ENCODE assay signal across 1 cellular context in genomic region chr20:324177-325042, GRCh38.
TF ChIP-seq lines count a peak whose summit lies in the region.

No MANE protein-coding gene starts in this region.

TF ChIP-seq in WTC11, 78 proteins besides CTCF, POLR2A, EP300 and RAD21 (continued from another document and continues in another):
- TF ChIP-seq E2F1 (CRISPR knock-in tag; IDR thresholded peaks at IDR 0.05) (0 out of 2 replicates have a peak, but pooled peaks have one; percentile 54), ZNF317 (CRISPR knock-in tag; IDR thresholded peaks at IDR 0.05; ENCODE audit: borderline replicate concordance, low read depth) (0 out of 2 replicates have a peak, but pooled peaks have one; percentile 45), SP1 (CRISPR knock-in tag; conservative IDR thresholded peaks at IDR 0.05) (peak; percentile 99), ZNF396 (CRISPR knock-in tag; IDR thresholded peaks at IDR 0.05; ENCODE audit: borderline replicate concordance) (no peak), IRF2 (CRISPR knock-in tag; IDR thresholded peaks at IDR 0.05; ENCODE audit: borderline replicate concordance, low read depth) (no peak), MXD4 (CRISPR knock-in tag; IDR thresholded peaks at IDR 0.05; ENCODE audit: borderline replicate concordance) (no peak), ZNF263 (CRISPR knock-in tag; IDR thresholded peaks at IDR 0.05; ENCODE audit: low read depth) (no peak; the same call in 1 of the 2 replicates), MYBL2 (CRISPR knock-in tag; IDR thresholded peaks at IDR 0.05) (peak; percentile 94), ZNF671 (CRISPR knock-in tag; IDR thresholded peaks at IDR 0.05) (no peak), PRRX2 (CRISPR knock-in tag; IDR thresholded peaks at IDR 0.05) (no peak), E2F5 (CRISPR knock-in tag; IDR thresholded peaks at IDR 0.05) (peak; percentile 93), ZNF425 (CRISPR knock-in tag; conservative IDR thresholded peaks at IDR 0.05) (no peak), NFE2L1 (CRISPR knock-in tag; IDR thresholded peaks at IDR 0.05) (peak; percentile 91), NFATC4 (CRISPR knock-in tag; IDR thresholded peaks at IDR 0.05) (no peak), OVOL2 (CRISPR knock-in tag; IDR thresholded peaks at IDR 0.05; ENCODE audit: borderline replicate concordance) (no peak), ARID4B (CRISPR knock-in tag; IDR thresholded peaks at IDR 0.05; ENCODE audit: borderline replicate concordance) (peak; percentile 95; the same call in 1 of the 2 replicates), USF2 (CRISPR knock-in tag; IDR thresholded peaks at IDR 0.05) (peak; percentile 86), EMX1 (CRISPR knock-in tag; IDR thresholded peaks at IDR 0.05) (no peak), ZNF232 (CRISPR knock-in tag; IDR thresholded peaks at IDR 0.05) (peak; percentile 84; the same call in 1 of the 2 replicates), ZNF138 (CRISPR knock-in tag; conservative IDR thresholded peaks at IDR 0.05) (0 out of 2 replicates have a peak, but pooled peaks have one; percentile 36), HMGA2 (CRISPR knock-in tag; IDR thresholded peaks at IDR 0.05) (no peak), TCF7 (CRISPR knock-in tag; IDR thresholded peaks at IDR 0.05; ENCODE audit: low read depth) (peak; percentile 84; the same call in 1 of the 2 replicates), TP53 (CRISPR knock-in tag; IDR thresholded peaks at IDR 0.05) (no peak), SOX15 (CRISPR knock-in tag; IDR thresholded peaks at IDR 0.05) (no peak), FOXK1 (CRISPR knock-in tag; IDR thresholded peaks at IDR 0.05) (peak; percentile 95), CBFB (CRISPR knock-in tag; IDR thresholded peaks at IDR 0.05; ENCODE audit: low read depth) (no peak), RELA (CRISPR knock-in tag; IDR thresholded peaks at IDR 0.05; ENCODE audit: borderline replicate concordance) (no peak), TEAD4 (CRISPR knock-in tag; IDR thresholded peaks at IDR 0.05) (peak; percentile 55; the same call in 1 of the 2 replicates), CDX4 (CRISPR knock-in tag; IDR thresholded peaks at IDR 0.05; ENCODE audit: borderline replicate concordance) (no peak), CREM (CRISPR knock-in tag; IDR thresholded peaks at IDR 0.05) (peak; percentile 81; the same call in 1 of the 2 replicates)
- TF ChIP-seq, protein P1, sequence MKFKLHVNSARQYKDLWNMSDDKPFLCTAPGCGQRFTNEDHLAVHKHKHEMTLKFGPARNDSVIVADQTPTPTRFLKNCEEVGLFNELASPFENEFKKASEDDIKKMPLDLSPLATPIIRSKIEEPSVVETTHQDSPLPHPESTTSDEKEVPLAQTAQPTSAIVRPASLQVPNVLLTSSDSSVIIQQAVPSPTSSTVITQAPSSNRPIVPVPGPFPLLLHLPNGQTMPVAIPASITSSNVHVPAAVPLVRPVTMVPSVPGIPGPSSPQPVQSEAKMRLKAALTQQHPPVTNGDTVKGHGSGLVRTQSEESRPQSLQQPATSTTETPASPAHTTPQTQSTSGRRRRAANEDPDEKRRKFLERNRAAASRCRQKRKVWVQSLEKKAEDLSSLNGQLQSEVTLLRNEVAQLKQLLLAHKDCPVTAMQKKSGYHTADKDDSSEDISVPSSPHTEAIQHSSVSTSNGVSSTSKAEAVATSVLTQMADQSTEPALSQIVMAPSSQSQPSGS (CRISPR knock-in tag; IDR thresholded peaks at IDR 0.05; ENCODE audit: borderline replicate concordance, low read depth), result 0 out of 2 replicates have a peak, but pooled peaks have one; percentile 47
- TF ChIP-seq, protein P2, sequence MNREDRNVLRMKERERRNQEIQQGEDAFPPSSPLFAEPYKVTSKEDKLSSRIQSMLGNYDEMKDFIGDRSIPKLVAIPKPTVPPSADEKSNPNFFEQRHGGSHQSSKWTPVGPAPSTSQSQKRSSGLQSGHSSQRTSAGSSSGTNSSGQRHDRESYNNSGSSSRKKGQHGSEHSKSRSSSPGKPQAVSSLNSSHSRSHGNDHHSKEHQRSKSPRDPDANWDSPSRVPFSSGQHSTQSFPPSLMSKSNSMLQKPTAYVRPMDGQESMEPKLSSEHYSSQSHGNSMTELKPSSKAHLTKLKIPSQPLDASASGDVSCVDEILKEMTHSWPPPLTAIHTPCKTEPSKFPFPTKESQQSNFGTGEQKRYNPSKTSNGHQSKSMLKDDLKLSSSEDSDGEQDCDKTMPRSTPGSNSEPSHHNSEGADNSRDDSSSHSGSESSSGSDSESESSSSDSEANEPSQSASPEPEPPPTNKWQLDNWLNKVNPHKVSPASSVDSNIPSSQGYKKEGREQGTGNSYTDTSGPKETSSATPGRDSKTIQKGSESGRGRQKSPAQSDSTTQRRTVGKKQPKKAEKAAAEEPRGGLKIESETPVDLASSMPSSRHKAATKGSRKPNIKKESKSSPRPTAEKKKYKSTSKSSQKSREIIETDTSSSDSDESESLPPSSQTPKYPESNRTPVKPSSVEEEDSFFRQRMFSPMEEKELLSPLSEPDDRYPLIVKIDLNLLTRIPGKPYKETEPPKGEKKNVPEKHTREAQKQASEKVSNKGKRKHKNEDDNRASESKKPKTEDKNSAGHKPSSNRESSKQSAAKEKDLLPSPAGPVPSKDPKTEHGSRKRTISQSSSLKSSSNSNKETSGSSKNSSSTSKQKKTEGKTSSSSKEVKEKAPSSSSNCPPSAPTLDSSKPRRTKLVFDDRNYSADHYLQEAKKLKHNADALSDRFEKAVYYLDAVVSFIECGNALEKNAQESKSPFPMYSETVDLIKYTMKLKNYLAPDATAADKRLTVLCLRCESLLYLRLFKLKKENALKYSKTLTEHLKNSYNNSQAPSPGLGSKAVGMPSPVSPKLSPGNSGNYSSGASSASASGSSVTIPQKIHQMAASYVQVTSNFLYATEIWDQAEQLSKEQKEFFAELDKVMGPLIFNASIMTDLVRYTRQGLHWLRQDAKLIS (CRISPR knock-in tag; IDR thresholded peaks at IDR 0.05; ENCODE audit: borderline replicate concordance), result no peak
- TF ChIP-seq, protein P3, sequence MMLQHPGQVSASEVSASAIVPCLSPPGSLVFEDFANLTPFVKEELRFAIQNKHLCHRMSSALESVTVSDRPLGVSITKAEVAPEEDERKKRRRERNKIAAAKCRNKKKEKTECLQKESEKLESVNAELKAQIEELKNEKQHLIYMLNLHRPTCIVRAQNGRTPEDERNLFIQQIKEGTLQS (CRISPR knock-in tag; conservative IDR thresholded peaks at IDR 0.05), result no peak
- TF ChIP-seq, protein P4, sequence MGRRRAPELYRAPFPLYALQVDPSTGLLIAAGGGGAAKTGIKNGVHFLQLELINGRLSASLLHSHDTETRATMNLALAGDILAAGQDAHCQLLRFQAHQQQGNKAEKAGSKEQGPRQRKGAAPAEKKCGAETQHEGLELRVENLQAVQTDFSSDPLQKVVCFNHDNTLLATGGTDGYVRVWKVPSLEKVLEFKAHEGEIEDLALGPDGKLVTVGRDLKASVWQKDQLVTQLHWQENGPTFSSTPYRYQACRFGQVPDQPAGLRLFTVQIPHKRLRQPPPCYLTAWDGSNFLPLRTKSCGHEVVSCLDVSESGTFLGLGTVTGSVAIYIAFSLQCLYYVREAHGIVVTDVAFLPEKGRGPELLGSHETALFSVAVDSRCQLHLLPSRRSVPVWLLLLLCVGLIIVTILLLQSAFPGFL (CRISPR knock-in tag; IDR thresholded peaks at IDR 0.05; ENCODE audit: borderline replicate concordance), result peak; percentile 82; the same call in 1 of the 2 replicates
- TF ChIP-seq, protein P5, sequence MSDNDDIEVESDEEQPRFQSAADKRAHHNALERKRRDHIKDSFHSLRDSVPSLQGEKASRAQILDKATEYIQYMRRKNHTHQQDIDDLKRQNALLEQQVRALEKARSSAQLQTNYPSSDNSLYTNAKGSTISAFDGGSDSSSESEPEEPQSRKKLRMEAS (CRISPR knock-in tag; IDR thresholded peaks at IDR 0.05), result peak; percentile 99
- TF ChIP-seq, protein P6, sequence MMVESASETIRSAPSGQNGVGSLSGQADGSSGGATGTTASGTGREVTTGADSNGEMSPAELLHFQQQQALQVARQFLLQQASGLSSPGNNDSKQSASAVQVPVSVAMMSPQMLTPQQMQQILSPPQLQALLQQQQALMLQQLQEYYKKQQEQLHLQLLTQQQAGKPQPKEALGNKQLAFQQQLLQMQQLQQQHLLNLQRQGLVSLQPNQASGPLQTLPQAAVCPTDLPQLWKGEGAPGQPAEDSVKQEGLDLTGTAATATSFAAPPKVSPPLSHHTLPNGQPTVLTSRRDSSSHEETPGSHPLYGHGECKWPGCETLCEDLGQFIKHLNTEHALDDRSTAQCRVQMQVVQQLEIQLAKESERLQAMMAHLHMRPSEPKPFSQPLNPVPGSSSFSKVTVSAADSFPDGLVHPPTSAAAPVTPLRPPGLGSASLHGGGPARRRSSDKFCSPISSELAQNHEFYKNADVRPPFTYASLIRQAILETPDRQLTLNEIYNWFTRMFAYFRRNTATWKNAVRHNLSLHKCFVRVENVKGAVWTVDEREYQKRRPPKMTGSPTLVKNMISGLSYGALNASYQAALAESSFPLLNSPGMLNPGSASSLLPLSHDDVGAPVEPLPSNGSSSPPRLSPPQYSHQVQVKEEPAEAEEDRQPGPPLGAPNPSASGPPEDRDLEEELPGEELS (CRISPR knock-in tag; IDR thresholded peaks at IDR 0.05), result peak; percentile 94
- TF ChIP-seq, protein P7, sequence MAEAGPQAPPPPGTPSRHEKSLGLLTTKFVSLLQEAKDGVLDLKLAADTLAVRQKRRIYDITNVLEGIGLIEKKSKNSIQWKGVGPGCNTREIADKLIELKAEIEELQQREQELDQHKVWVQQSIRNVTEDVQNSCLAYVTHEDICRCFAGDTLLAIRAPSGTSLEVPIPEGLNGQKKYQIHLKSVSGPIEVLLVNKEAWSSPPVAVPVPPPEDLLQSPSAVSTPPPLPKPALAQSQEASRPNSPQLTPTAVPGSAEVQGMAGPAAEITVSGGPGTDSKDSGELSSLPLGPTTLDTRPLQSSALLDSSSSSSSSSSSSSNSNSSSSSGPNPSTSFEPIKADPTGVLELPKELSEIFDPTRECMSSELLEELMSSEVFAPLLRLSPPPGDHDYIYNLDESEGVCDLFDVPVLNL (CRISPR knock-in tag; IDR thresholded peaks at IDR 0.05; ENCODE audit: borderline replicate concordance, low read depth), result peak; percentile 77
